In the genomic region with DNA sequence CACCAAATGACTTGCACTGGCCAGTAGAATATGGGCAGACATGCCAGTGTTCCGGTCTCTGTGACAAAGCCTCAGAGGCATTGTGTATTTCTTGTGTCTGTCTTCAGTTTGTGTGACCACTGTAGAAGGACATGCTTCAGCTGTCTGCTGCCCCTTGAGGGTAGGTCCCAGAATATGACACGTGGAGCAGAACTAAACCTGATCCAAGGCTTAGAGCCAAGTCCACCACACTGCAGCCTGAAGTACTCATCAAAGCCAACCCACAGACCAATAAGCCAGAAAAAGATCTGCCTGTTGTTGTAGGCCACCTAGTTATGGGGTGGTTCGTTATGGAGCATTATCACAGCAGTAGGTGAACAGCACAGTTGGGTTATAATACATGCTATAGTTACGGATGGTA, we compare ENCODE assay signal across 33 cellular contexts.
"Had no signal": no experiment of that assay in that cellular context is flagged by ENCODE, and none has a peak within 500 bp of the region (broad histone marks: within the 10 kb centered on the region; RNA-seq: fewer than 3 reads in every experiment).

No MANE protein-coding gene starts in this region.

- H3K9me3 ChIP-seq: ascending aorta, esophagus squamous epithelium, gastroesophageal sphincter, heart right ventricle had no signal

- H3K9me3 Mint-ChIP-seq: activated CD4-positive, alpha-beta memory T cell treated with anti-CD3 and anti-CD28 coated beads, Interleukin-2, amount 10 ng/mL, durations not matched to agents 7 days and 5 days; activated CD4-positive, alpha-beta T cell treated with anti-CD3 and anti-CD28 coated beads, Interleukin-2, amount 10 ng/mL, durations not matched to agents 7 days and 5 days; activated naive CD4-positive, alpha-beta T cell treated with anti-CD3 and anti-CD28 coated beads, Interleukin-2, amount 10 ng/mL, durations not matched to agents 7 days and 5 days; activated naive CD8-positive, alpha-beta T cell treated with anti-CD3 and anti-CD28 coated beads, Interleukin-2, amount 10 ng/mL, durations not matched to agents 7 days and 5 days; activated T-cell treated with anti-CD3 and anti-CD28 coated beads, Interleukin-2, amount 50 U/mL, for 24 hours; dendritic cell treated with granulocyte-macrophage colony-stimulating factor and Interleukin-4, amounts not matched to agents 40 ng/mL and 50 ng/mL, for 4 days; T-helper 2 cell treated with Interferon-gamma antibody and Interleukin-4, amounts not matched to agents 5 μg/mL and 100 μg/mL, for 36 hours had no signal

- H3K4me3 Mint-ChIP-seq: activated CD4-positive, alpha-beta memory T cell treated with anti-CD3 and anti-CD28 coated beads, Interleukin-2, amount 10 ng/mL, durations not matched to agents 7 days and 5 days; activated CD4-positive, alpha-beta T cell treated with anti-CD3 and anti-CD28 coated beads, Interleukin-2, amount 10 ng/mL, durations not matched to agents 7 days and 5 days; activated naive CD4-positive, alpha-beta T cell treated with anti-CD3 and anti-CD28 coated beads, Interleukin-2, amount 10 ng/mL, durations not matched to agents 7 days and 5 days; activated naive CD8-positive, alpha-beta T cell treated with anti-CD3 and anti-CD28 coated beads, Interleukin-2, amount 10 ng/mL, durations not matched to agents 7 days and 5 days; activated T-cell treated with anti-CD3 and anti-CD28 coated beads, Interleukin-2, amount 50 U/mL, for 24 hours; activated T-cell treated with anti-CD3 and anti-CD28 coated beads, Interleukin-2, amount 50 U/mL, for 72 hours; central memory CD8-positive, alpha-beta T cell; dendritic cell treated with granulocyte-macrophage colony-stimulating factor and Interleukin-4, amounts not matched to agents 40 ng/mL and 50 ng/mL, for 4 days; effector memory CD8-positive, alpha-beta T cell; T-helper 17 cell; T-helper 2 cell treated with Interferon-gamma antibody and Interleukin-4, amounts not matched to agents 5 μg/mL and 100 μg/mL, for 36 hours had no signal

- H3K36me3 Mint-ChIP-seq: activated naive CD4-positive, alpha-beta T cell treated with anti-CD3 and anti-CD28 coated beads, Interleukin-2, amount 10 ng/mL, durations not matched to agents 7 days and 5 days; activated naive CD4-positive, alpha-beta T cell treated with anti-CD3 and anti-CD28 coated beads, Interleukin-2, amount 50 U/mL, for 72 hours; activated naive CD8-positive, alpha-beta T cell treated with anti-CD3 and anti-CD28 coated beads, Interleukin-2, amount 10 ng/mL, durations not matched to agents 7 days and 5 days had no signal

- H3K27me3 ChIP-seq: ascending aorta, cardiac muscle cell, dorsolateral prefrontal cortex, esophagus squamous epithelium, gastroesophageal sphincter, heart right ventricle had no signal

- H3K4me3 ChIP-seq: ascending aorta, cardiac muscle cell, coronary artery, dorsolateral prefrontal cortex, esophagus squamous epithelium, gastroesophageal sphincter, heart right ventricle had no signal

- DNase-seq: activated CD4-positive, alpha-beta memory T cell treated with anti-CD3 and anti-CD28 coated beads, Interleukin-2, amount 10 ng/mL, durations not matched to agents 7 days and 5 days; activated CD4-positive, alpha-beta T cell treated with anti-CD3 and anti-CD28 coated beads for 1 hour; activated CD4-positive, alpha-beta T cell treated with anti-CD3 and anti-CD28 coated beads for 4 hours; activated CD4-positive, alpha-beta T cell treated with anti-CD3 and anti-CD28 coated beads, Interleukin-2, amount 10 ng/mL, durations not matched to agents 7 days and 5 days; activated CD4-positive, alpha-beta T cell treated with anti-CD3 and anti-CD28 coated beads, Interleukin-2, amount 50 U/mL, for 4 hours; activated CD4-positive, CD25-positive, alpha-beta regulatory T cell; activated CD8-positive, alpha-beta memory T cell treated with anti-CD3 and anti-CD28 coated beads, Interleukin-2, amount 50 U/mL, for 48 hours; activated gamma-delta T cell; activated naive CD4-positive, alpha-beta T cell; activated naive CD4-positive, alpha-beta T cell treated with anti-CD3 and anti-CD28 coated beads, Interleukin-2, amount 10 ng/mL, durations not matched to agents 7 days and 5 days; activated naive CD8-positive, alpha-beta T cell treated with anti-CD3 and anti-CD28 coated beads, Interleukin-2, amount 10 ng/mL, durations not matched to agents 7 days and 5 days; activated T-cell treated with anti-CD3 and anti-CD28 coated beads for 4 hours; activated T-cell treated with anti-CD3 and anti-CD28 coated beads, Interleukin-2, amount 50 U/mL, for 24 hours; activated T-cell treated with anti-CD3 and anti-CD28 coated beads, Interleukin-2, amount 50 U/mL, for 72 hours; dorsolateral prefrontal cortex; effector memory CD8-positive, alpha-beta T cell; esophagus squamous epithelium; foreskin melanocyte; heart right ventricle; T-helper 1 cell; T-helper 17 cell; T1000 had no signal

- H3K36me3 ChIP-seq: ascending aorta, cardiac muscle cell, esophagus squamous epithelium, gastroesophageal sphincter, heart right ventricle had no signal

- H3K4me1 Mint-ChIP-seq: activated CD4-positive, alpha-beta memory T cell treated with anti-CD3 and anti-CD28 coated beads, Interleukin-2, amount 10 ng/mL, durations not matched to agents 7 days and 5 days; activated CD4-positive, alpha-beta T cell treated with anti-CD3 and anti-CD28 coated beads, Interleukin-2, amount 10 ng/mL, durations not matched to agents 7 days and 5 days; activated naive CD4-positive, alpha-beta T cell treated with anti-CD3 and anti-CD28 coated beads, Interleukin-2, amount 10 ng/mL, durations not matched to agents 7 days and 5 days; activated naive CD8-positive, alpha-beta T cell treated with anti-CD3 and anti-CD28 coated beads, Interleukin-2, amount 10 ng/mL, durations not matched to agents 7 days and 5 days; central memory CD8-positive, alpha-beta T cell; T-helper 17 cell had no signal

- FAIRE-seq: endometrium, endothelial cell of umbilical vein had no signal

- H3K27me3 Mint-ChIP-seq: activated CD4-positive, alpha-beta memory T cell treated with anti-CD3 and anti-CD28 coated beads, Interleukin-2, amount 10 ng/mL, durations not matched to agents 7 days and 5 days; activated CD4-positive, alpha-beta T cell treated with anti-CD3 and anti-CD28 coated beads, Interleukin-2, amount 10 ng/mL, durations not matched to agents 7 days and 5 days; activated naive CD4-positive, alpha-beta T cell treated with anti-CD3 and anti-CD28 coated beads, Interleukin-2, amount 10 ng/mL, durations not matched to agents 7 days and 5 days; activated naive CD8-positive, alpha-beta T cell treated with anti-CD3 and anti-CD28 coated beads, Interleukin-2, amount 10 ng/mL, durations not matched to agents 7 days and 5 days; activated T-cell treated with anti-CD3 and anti-CD28 coated beads, Interleukin-2, amount 50 U/mL, for 24 hours; central memory CD8-positive, alpha-beta T cell; dendritic cell treated with granulocyte-macrophage colony-stimulating factor and Interleukin-4, amounts not matched to agents 40 ng/mL and 50 ng/mL, for 4 days; effector memory CD8-positive, alpha-beta T cell; T-helper 17 cell had no signal

- ATAC-seq: activated naive CD4-positive, alpha-beta T cell treated with anti-CD3 and anti-CD28 coated beads, Interleukin-2, amount 50 U/mL, for 72 hours; activated T-cell treated with anti-CD3 and anti-CD28 coated beads, Interleukin-2, amount 50 U/mL, for 72 hours; effector memory CD8-positive, alpha-beta T cell; gastroesophageal sphincter; heart right ventricle; T-helper 17 cell had no signal

- H3K4me1 ChIP-seq: ascending aorta, esophagus squamous epithelium, gastroesophageal sphincter, heart right ventricle had no signal

- H3K27ac Mint-ChIP-seq: activated CD4-positive, alpha-beta memory T cell treated with anti-CD3 and anti-CD28 coated beads, Interleukin-2, amount 10 ng/mL, durations not matched to agents 7 days and 5 days; activated CD4-positive, alpha-beta T cell treated with anti-CD3 and anti-CD28 coated beads, Interleukin-2, amount 10 ng/mL, durations not matched to agents 7 days and 5 days; activated naive CD4-positive, alpha-beta T cell treated with anti-CD3 and anti-CD28 coated beads, Interleukin-2, amount 10 ng/mL, durations not matched to agents 7 days and 5 days; activated naive CD4-positive, alpha-beta T cell treated with anti-CD3 and anti-CD28 coated beads, Interleukin-2, amount 50 U/mL, for 72 hours; activated naive CD8-positive, alpha-beta T cell treated with anti-CD3 and anti-CD28 coated beads, Interleukin-2, amount 10 ng/mL, durations not matched to agents 7 days and 5 days; activated T-cell treated with anti-CD3 and anti-CD28 coated beads, Interleukin-2, amount 50 U/mL, for 24 hours; activated T-cell treated with anti-CD3 and anti-CD28 coated beads, Interleukin-2, amount 50 U/mL, for 72 hours; dendritic cell treated with granulocyte-macrophage colony-stimulating factor and Interleukin-4, amounts not matched to agents 40 ng/mL and 50 ng/mL, for 4 days; effector memory CD8-positive, alpha-beta T cell; T-helper 17 cell; T-helper 2 cell treated with Interferon-gamma antibody and Interleukin-4, amounts not matched to agents 5 μg/mL and 100 μg/mL, for 36 hours had no signal

- H3K27ac ChIP-seq: ascending aorta, cardiac muscle cell, coronary artery, dorsolateral prefrontal cortex, epithelial cell of prostate, esophagus squamous epithelium, gastroesophageal sphincter, heart right ventricle had no signal
